ENCODE assay signal across 18 cellular contexts in the genomic region with DNA sequence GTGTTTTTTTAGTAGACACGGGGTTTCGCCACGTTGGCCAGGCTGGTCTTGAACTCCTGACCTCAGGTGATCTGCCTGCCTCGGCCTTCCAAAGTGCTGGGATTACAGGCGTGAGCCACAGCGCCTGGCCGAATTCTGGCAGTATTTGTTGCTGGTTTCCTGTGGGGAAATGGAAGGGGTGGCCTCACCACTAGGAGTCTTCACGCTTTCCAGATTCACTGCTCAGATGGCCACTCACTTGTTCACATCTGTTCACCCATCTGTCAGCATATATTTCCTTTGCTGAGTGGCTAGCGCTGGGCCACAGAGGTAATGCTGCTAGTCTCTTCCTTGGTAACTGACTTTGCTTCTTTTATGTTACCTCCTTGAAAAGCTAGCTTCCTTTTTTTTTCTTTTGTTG.
"Had no signal": no experiment of that assay in that cellular context is flagged by ENCODE, and none has a peak within 500 bp of the region (broad histone marks: within the 10 kb centered on the region; RNA-seq: fewer than 3 reads in every experiment).

No MANE protein-coding gene starts in this region.

- H3K36me3 Mint-ChIP-seq: activated naive CD4-positive, alpha-beta T cell treated with anti-CD3 and anti-CD28 coated beads, Interleukin-2, amount 10 ng/mL, durations not matched to agents 7 days and 5 days had no signal

- H3K4me3 Mint-ChIP-seq: activated CD4-positive, alpha-beta T cell treated with anti-CD3 and anti-CD28 coated beads, Interleukin-2, amount 10 ng/mL, durations not matched to agents 7 days and 5 days; activated CD8-positive, alpha-beta T cell treated with anti-CD3 and anti-CD28 coated beads, Interleukin-2, amount 10 ng/mL, durations not matched to agents 7 days and 5 days; activated naive CD4-positive, alpha-beta T cell treated with anti-CD3 and anti-CD28 coated beads, Interleukin-2, amount 10 ng/mL, durations not matched to agents 7 days and 5 days; activated T-cell treated with anti-CD3 and anti-CD28 coated beads, Interleukin-2, amount 50 U/mL, for 24 hours; central memory CD8-positive, alpha-beta T cell; stimulated activated naive CD8-positive, alpha-beta T cell treated with anti-CD3 and anti-CD28 coated beads, Interleukin-15, amount 100 ng/mL, for 72 hours had no signal

- H3K27me3 Mint-ChIP-seq: activated CD4-positive, alpha-beta T cell treated with anti-CD3 and anti-CD28 coated beads, Interleukin-2, amount 10 ng/mL, durations not matched to agents 7 days and 5 days; stimulated activated naive CD8-positive, alpha-beta T cell treated with anti-CD3 and anti-CD28 coated beads, Interleukin-15, amount 100 ng/mL, for 72 hours had no signal

- H3K27ac Mint-ChIP-seq: activated CD4-positive, alpha-beta T cell treated with anti-CD3 and anti-CD28 coated beads, Interleukin-2, amount 10 ng/mL, durations not matched to agents 7 days and 5 days; activated CD8-positive, alpha-beta T cell treated with anti-CD3 and anti-CD28 coated beads, Interleukin-2, amount 10 ng/mL, durations not matched to agents 7 days and 5 days; activated naive CD4-positive, alpha-beta T cell treated with anti-CD3 and anti-CD28 coated beads, Interleukin-2, amount 10 ng/mL, durations not matched to agents 7 days and 5 days; activated T-cell treated with anti-CD3 and anti-CD28 coated beads, Interleukin-2, amount 50 U/mL, for 24 hours; activated T-helper 2 cell treated with anti-CD3 and anti-CD28 coated beads, Interferon-gamma antibody, Interleukin-2, Interleukin-4, amounts not matched to agents 10 μg/mL and 5 μg/mL and 100 μg/mL, durations not matched to agents 14 hours and 24 hours and 36 hours; progenitor cell of endocrine pancreas; stimulated activated naive CD8-positive, alpha-beta T cell treated with anti-CD3 and anti-CD28 coated beads, Interleukin-15, amount 100 ng/mL, for 72 hours had no signal

- ATAC-seq: activated CD4-positive, CD25-positive, alpha-beta regulatory T cell treated with anti-CD3 and anti-CD28 coated beads, Interleukin-2, amount 50 U/mL, for 24 hours; activated CD8-positive, alpha-beta T cell treated with anti-CD3 and anti-CD28 coated beads, Interleukin-2, amount 10 ng/mL, durations not matched to agents 7 days and 5 days; left lung; right cardiac atrium; stimulated activated naive CD8-positive, alpha-beta T cell treated with anti-CD3 and anti-CD28 coated beads, Interleukin-15, amount 100 ng/mL, for 72 hours had no signal

- H3K9me3 Mint-ChIP-seq: activated T-cell treated with anti-CD3 and anti-CD28 coated beads, Interleukin-2, amount 50 U/mL, for 24 hours; central memory CD8-positive, alpha-beta T cell had no signal

- DNase-seq: activated CD4-positive, alpha-beta T cell treated with anti-CD3 and anti-CD28 coated beads, Interleukin-2, amount 10 ng/mL, durations not matched to agents 7 days and 5 days; activated CD8-positive, alpha-beta T cell treated with anti-CD3 and anti-CD28 coated beads, Interleukin-2, amount 10 ng/mL, durations not matched to agents 7 days and 5 days; activated naive CD4-positive, alpha-beta T cell treated with anti-CD3 and anti-CD28 coated beads, Interleukin-2, amount 10 ng/mL, durations not matched to agents 7 days and 5 days; activated T-cell treated with anti-CD3 and anti-CD28 coated beads, Interleukin-2, amount 50 U/mL, for 24 hours; aorta; brain microvascular endothelial cell; effector CD4-positive, alpha-beta T cell; foreskin fibroblast; head of caudate nucleus; left lung; occipital lobe; stimulated activated naive CD8-positive, alpha-beta T cell treated with anti-CD3 and anti-CD28 coated beads, Interleukin-15, amount 100 ng/mL, for 72 hours; transverse colon had no signal
